ENCODE assay signal across 1 cellular context in the genomic region with DNA sequence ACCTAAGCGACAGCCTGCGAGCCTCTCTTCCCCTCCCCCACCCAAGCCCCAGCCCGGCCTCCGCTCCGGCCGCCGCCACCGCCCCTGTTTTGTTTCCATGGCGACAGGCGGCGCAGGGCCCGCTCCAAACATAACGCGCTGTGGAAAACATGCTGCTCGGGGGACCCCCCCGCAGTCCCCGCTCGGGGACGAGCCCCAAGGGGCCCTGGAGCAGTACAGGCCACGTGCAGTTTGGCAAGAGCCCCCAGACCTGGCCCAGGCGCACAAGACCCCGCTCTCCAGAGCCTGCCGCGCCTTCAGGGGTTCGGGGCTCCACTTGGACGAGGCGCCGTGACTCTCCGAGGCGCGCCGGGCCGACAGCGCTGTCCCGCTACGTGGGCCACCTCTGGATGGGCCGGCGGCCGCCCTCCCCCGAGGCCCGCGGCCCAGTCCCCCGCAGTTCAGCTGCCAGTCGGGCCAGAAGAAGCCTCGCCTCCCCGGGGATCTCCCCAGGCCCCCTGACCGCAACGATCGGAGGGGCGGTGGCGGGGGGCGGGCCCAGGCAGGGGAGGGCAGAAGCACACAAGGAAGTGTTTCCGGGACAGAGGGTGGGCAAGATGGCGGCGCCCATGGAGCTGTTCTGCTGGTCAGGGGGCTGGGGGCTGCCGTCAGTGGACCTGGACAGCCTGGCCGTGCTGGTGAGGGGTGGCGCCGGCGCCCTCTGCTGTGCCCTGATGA.
TF ChIP-seq lines count a peak whose summit lies in the region.

A gene with protein sequence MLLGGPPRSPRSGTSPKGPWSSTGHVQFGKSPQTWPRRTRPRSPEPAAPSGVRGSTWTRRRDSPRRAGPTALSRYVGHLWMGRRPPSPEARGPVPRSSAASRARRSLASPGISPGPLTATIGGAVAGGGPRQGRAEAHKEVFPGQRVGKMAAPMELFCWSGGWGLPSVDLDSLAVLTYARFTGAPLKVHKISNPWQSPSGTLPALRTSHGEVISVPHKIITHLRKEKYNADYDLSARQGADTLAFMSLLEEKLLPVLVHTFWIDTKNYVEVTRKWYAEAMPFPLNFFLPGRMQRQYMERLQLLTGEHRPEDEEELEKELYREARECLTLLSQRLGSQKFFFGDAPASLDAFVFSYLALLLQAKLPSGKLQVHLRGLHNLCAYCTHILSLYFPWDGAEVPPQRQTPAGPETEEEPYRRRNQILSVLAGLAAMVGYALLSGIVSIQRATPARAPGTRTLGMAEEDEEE (plus strand): TSS at position 40 of the 717 bp plus-strand sequence. CDS start 110 bp downstream, at position 150.

TF ChIP-seq in HEK293, 187 proteins besides CTCF, POLR2A, EP300 and RAD21 (continued from another document and continues in another):
- TF ChIP-seq, protein P1, sequence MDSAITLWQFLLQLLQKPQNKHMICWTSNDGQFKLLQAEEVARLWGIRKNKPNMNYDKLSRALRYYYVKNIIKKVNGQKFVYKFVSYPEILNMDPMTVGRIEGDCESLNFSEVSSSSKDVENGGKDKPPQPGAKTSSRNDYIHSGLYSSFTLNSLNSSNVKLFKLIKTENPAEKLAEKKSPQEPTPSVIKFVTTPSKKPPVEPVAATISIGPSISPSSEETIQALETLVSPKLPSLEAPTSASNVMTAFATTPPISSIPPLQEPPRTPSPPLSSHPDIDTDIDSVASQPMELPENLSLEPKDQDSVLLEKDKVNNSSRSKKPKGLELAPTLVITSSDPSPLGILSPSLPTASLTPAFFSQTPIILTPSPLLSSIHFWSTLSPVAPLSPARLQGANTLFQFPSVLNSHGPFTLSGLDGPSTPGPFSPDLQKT (IDR thresholded peaks at IDR 0.05; ENCODE audit: borderline replicate concordance, low read depth, low read length): no peak
- TF ChIP-seq ZNF157 (tag by site-specific recombination; IDR thresholded peaks at IDR 0.05): no peak
- no peak for TF ChIP-seq ZNF174 (tag by site-specific recombination; IDR thresholded peaks at IDR 0.05)
- TF ChIP-seq, protein P2, sequence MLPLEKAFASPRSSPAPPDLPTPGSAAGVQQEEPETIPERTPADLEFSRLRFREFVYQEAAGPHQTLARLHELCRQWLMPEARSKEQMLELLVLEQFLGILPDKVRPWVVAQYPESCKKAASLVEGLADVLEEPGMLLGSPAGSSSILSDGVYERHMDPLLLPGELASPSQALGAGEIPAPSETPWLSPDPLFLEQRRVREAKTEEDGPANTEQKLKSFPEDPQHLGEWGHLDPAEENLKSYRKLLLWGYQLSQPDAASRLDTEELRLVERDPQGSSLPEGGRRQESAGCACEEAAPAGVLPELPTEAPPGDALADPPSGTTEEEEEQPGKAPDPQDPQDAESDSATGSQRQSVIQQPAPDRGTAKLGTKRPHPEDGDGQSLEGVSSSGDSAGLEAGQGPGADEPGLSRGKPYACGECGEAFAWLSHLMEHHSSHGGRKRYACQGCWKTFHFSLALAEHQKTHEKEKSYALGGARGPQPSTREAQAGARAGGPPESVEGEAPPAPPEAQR (tag by site-specific recombination; IDR thresholded peaks at IDR 0.05): no peak
- no peak for TF ChIP-seq ZNF16 (tag by site-specific recombination; IDR thresholded peaks at IDR 0.05; ENCODE audit: low read depth)
- no peak for TF ChIP-seq SETDB1 (IDR thresholded peaks at IDR 0.05; ENCODE audit: insufficient read length, low read length)
- no peak for TF ChIP-seq ZNF248 (tag by site-specific recombination; IDR thresholded peaks at IDR 0.05)
- TF ChIP-seq ZNF76 (tag by site-specific recombination; IDR thresholded peaks at IDR 0.05; ENCODE audit: borderline replicate concordance, low read depth): no peak
- TF ChIP-seq ZFHX2 (tag by site-specific recombination; conservative IDR thresholded peaks at IDR 0.05): peak; percentile 55
- peak; percentile 70; the same call in 1 of the 2 replicates for TF ChIP-seq SP7 (tag by site-specific recombination; IDR thresholded peaks at IDR 0.05)
- TF ChIP-seq, protein P3, sequence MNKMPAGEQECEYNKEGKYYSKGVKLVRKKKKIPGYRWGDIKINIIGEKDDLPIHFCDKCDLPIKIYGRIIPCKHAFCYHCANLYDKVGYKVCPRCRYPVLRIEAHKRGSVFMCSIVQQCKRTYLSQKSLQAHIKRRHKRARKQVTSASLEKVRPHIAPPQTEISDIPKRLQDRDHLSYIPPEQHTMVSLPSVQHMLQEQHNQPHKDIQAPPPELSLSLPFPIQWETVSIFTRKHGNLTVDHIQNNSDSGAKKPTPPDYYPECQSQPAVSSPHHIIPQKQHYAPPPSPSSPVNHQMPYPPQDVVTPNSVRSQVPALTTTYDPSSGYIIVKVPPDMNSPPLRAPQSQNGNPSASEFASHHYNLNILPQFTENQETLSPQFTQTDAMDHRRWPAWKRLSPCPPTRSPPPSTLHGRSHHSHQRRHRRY (tag by site-specific recombination; IDR thresholded peaks at IDR 0.05): no peak
- no peak for TF ChIP-seq ZNF791 (tag by site-specific recombination; IDR thresholded peaks at IDR 0.05)
- peak; percentile 79 for TF ChIP-seq KLF1 (tag by site-specific recombination; IDR thresholded peaks at IDR 0.05)
- TF ChIP-seq ZNF621 (tag by site-specific recombination; IDR thresholded peaks at IDR 0.05): no peak
- TF ChIP-seq, protein P4, sequence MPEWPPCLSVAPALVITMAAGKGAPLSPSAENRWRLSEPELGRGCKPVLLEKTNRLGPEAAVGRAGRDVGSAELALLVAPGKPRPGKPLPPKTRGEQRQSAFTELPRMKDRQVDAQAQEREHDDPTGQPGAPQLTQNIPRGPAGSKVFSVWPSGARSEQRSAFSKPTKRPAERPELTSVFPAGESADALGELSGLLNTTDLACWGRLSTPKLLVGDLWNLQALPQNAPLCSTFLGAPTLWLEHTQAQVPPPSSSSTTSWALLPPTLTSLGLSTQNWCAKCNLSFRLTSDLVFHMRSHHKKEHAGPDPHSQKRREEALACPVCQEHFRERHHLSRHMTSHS (tag by site-specific recombination; IDR thresholded peaks at IDR 0.05): no peak
- TF ChIP-seq GLIS2 (tag by site-specific recombination; IDR thresholded peaks at IDR 0.05): peak; percentile 99
- no peak for TF ChIP-seq ZNF37A (tag by site-specific recombination; IDR thresholded peaks at IDR 0.05)
- no peak for TF ChIP-seq GFI1B (tag by site-specific recombination; IDR thresholded peaks at IDR 0.05)
- TF ChIP-seq MYNN (tag by site-specific recombination; IDR thresholded peaks at IDR 0.05; ENCODE audit: borderline replicate concordance): peak; percentile 56; the same call in 1 of the 2 replicates
- TF ChIP-seq, protein P5, sequence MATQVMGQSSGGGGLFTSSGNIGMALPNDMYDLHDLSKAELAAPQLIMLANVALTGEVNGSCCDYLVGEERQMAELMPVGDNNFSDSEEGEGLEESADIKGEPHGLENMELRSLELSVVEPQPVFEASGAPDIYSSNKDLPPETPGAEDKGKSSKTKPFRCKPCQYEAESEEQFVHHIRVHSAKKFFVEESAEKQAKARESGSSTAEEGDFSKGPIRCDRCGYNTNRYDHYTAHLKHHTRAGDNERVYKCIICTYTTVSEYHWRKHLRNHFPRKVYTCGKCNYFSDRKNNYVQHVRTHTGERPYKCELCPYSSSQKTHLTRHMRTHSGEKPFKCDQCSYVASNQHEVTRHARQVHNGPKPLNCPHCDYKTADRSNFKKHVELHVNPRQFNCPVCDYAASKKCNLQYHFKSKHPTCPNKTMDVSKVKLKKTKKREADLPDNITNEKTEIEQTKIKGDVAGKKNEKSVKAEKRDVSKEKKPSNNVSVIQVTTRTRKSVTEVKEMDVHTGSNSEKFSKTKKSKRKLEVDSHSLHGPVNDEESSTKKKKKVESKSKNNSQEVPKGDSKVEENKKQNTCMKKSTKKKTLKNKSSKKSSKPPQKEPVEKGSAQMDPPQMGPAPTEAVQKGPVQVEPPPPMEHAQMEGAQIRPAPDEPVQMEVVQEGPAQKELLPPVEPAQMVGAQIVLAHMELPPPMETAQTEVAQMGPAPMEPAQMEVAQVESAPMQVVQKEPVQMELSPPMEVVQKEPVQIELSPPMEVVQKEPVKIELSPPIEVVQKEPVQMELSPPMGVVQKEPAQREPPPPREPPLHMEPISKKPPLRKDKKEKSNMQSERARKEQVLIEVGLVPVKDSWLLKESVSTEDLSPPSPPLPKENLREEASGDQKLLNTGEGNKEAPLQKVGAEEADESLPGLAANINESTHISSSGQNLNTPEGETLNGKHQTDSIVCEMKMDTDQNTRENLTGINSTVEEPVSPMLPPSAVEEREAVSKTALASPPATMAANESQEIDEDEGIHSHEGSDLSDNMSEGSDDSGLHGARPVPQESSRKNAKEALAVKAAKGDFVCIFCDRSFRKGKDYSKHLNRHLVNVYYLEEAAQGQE (tag by site-specific recombination; IDR thresholded peaks at IDR 0.05): no peak
- TF ChIP-seq ZNF629 (tag by site-specific recombination; IDR thresholded peaks at IDR 0.05): 0 out of 2 replicates have a peak, but pooled peaks have one; percentile 15
- TF ChIP-seq BCL11B (tag by site-specific recombination; IDR thresholded peaks at IDR 0.05; ENCODE audit: low read depth): no peak; the same call in 1 of the 2 replicates
- TF ChIP-seq ZNF747 (tag by site-specific recombination; IDR thresholded peaks at IDR 0.05): no peak
- TF ChIP-seq ZNF571 (tag by site-specific recombination; IDR thresholded peaks at IDR 0.05): no peak
- no peak for TF ChIP-seq ZNF555 (tag by site-specific recombination; conservative IDR thresholded peaks at IDR 0.05)
- TF ChIP-seq ZNF514 (tag by site-specific recombination; IDR thresholded peaks at IDR 0.05): no peak
- TF ChIP-seq ZNF654 (tag by site-specific recombination; IDR thresholded peaks at IDR 0.05; ENCODE audit: low read depth): no peak
- TF ChIP-seq ZNF404 (tag by site-specific recombination; IDR thresholded peaks at IDR 0.05): no peak
- no peak for TF ChIP-seq ZNF837 (tag by site-specific recombination; IDR thresholded peaks at IDR 0.05)
- no peak for TF ChIP-seq ZFP3 (tag by site-specific recombination; IDR thresholded peaks at IDR 0.05; ENCODE audit: low read depth)
- TF ChIP-seq ZNF274 (IDR thresholded peaks at IDR 0.05; ENCODE audit: low read length): no peak
- TF ChIP-seq ZNF274 (tag by site-specific recombination; IDR thresholded peaks at IDR 0.05; ENCODE audit: borderline replicate concordance): no peak
- TF ChIP-seq, protein P6, sequence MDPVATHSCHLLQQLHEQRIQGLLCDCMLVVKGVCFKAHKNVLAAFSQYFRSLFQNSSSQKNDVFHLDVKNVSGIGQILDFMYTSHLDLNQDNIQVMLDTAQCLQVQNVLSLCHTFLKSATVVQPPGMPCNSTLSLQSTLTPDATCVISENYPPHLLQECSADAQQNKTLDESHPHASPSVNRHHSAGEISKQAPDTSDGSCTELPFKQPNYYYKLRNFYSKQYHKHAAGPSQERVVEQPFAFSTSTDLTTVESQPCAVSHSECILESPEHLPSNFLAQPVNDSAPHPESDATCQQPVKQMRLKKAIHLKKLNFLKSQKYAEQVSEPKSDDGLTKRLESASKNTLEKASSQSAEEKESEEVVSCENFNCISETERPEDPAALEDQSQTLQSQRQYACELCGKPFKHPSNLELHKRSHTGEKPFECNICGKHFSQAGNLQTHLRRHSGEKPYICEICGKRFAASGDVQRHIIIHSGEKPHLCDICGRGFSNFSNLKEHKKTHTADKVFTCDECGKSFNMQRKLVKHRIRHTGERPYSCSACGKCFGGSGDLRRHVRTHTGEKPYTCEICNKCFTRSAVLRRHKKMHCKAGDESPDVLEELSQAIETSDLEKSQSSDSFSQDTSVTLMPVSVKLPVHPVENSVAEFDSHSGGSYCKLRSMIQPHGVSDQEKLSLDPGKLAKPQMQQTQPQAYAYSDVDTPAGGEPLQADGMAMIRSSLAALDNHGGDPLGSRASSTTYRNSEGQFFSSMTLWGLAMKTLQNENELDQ (tag by site-specific recombination; IDR thresholded peaks at IDR 0.05; ENCODE audit: low read depth): no peak
- TF ChIP-seq, protein P7, sequence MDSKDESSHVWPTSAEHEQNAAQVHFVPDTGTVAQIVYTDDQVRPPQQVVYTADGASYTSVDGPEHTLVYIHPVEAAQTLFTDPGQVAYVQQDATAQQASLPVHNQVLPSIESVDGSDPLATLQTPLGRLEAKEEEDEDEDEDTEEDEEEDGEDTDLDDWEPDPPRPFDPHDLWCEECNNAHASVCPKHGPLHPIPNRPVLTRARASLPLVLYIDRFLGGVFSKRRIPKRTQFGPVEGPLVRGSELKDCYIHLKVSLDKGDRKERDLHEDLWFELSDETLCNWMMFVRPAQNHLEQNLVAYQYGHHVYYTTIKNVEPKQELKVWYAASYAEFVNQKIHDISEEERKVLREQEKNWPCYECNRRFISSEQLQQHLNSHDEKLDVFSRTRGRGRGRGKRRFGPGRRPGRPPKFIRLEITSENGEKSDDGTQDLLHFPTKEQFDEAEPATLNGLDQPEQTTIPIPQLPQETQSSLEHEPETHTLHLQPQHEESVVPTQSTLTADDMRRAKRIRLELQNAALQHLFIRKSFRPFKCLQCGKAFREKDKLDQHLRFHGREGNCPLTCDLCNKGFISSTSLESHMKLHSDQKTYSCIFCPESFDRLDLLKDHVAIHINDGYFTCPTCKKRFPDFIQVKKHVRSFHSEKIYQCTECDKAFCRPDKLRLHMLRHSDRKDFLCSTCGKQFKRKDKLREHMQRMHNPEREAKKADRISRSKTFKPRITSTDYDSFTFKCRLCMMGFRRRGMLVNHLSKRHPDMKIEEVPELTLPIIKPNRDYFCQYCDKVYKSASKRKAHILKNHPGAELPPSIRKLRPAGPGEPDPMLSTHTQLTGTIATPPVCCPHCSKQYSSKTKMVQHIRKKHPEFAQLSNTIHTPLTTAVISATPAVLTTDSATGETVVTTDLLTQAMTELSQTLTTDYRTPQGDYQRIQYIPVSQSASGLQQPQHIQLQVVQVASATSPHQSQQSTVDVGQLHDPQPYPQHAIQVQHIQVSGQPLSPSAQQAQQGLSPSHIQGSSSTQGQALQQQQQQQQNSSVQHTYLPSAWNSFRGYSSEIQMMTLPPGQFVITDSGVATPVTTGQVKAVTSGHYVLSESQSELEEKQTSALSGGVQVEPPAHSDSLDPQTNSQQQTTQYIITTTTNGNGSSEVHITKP (tag by site-specific recombination; IDR thresholded peaks at IDR 0.05): peak; percentile 50
- TF ChIP-seq ZNF146 (tag by site-specific recombination; IDR thresholded peaks at IDR 0.05): no peak
- TF ChIP-seq MEIS1 (CRISPR knock-in tag; IDR thresholded peaks at IDR 0.05; ENCODE audit: borderline replicate concordance): no peak
